ENCODE assay signal across 9 cellular contexts in the genomic region with DNA sequence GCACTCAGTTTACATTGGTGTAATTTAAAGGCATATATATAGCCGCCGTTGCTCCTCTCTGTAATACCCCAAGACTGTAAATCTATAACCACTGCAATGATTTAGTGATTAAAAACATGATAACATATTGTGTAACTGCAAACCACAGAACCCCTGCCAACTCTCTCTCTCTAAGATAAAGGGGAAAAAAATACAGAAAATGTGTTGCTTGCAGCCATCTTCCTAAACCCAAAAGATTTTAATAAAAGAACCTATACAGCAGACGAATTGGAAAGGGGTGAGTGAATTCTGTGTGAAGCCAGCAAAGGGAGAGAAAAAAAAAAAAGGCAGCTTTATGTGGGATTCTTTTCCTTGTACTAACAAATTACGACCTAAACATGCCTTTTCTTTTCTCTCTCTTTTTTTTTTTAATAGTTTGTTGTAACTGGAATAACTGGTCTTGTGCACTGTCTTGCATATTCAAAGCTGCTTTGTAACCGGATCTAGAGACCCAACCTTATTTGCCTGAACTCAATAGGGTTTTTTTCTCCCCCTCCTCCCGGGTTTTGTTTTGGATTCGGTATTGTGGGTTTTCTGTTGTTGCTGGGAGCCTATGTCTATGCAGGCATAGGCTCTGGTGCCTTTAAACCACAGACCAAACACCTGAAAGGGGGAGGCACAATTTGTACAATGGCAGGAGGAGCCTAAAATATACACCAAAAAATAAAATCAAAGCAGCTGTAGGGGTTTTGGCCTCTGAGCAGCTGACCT. TPM values are rescaled to one million over a fixed set of nuclear protein-coding genes. Genes with fewer than 3 reads are reported as not detected.
DNase-seq lines count a peak whose midpoint lies in the region; ATAC-seq and TF ChIP-seq lines count a peak whose summit lies in the region.
"Had no signal": no experiment of that assay in that cellular context is flagged by ENCODE, and none has a peak within 500 bp of the region (broad histone marks: within the 10 kb centered on the region; RNA-seq: fewer than 3 reads in every experiment).

No MANE protein-coding gene starts in this region.

- H3K9me2 ChIP-seq in GM23248 (ENCODE audit: insufficient read depth): no peaks in the 10 kb centered on the region

- TF ChIP-seq CTCF in OCI-LY3 (IDR thresholded peaks at IDR 0.05; ENCODE audit: low read depth, low read length) (no peak), epithelial cell of proximal tubule (conservative IDR thresholded peaks at IDR 0.05; ENCODE audit: low read depth, low read length) (no peak)

- H3K9me3 Mint-ChIP-seq in activated CD8-positive, alpha-beta T cell treated with anti-CD3 and anti-CD28 coated beads, Interleukin-2, amount 10 ng/mL, durations not matched to agents 7 days and 5 days (ENCODE audit: insufficient read depth): no peaks in the 10 kb centered on the region
- no peaks in the 10 kb centered on the region for H3K9me3 Mint-ChIP-seq in stimulated activated effector memory CD8-positive, alpha-beta T cell treated with anti-CD3 and anti-CD28 coated beads, Interleukin-12 subunit alpha, Interleukin-12 subunit beta, amount 100 ng/mL, for 72 hours

- no peaks in the 10 kb centered on the region for H4K20me1 ChIP-seq in GM23248 (ENCODE audit: insufficient read depth)
- peaks cover 20% of the 10 kb centered on the region for H4K20me1 ChIP-seq in OCI-LY3 (ENCODE audit: insufficient read depth, low read length)

- H3K4me2 ChIP-seq in GM23248 (ENCODE audit: unreplicated experiment) (peak overlapping the region; percentile 73), OCI-LY3 (ENCODE audit: low read length) (peak overlapping the region; percentile 75)

- H3K79me2 ChIP-seq in GM23248 (ENCODE audit: insufficient read depth) (peaks cover 89% of the 10 kb centered on the region), OCI-LY3 (ENCODE audit: low read length) (peaks cover 22% of the 10 kb centered on the region)

- peak overlapping the region; percentile 30; the same call in 1 of the 2 replicates for H3K9ac ChIP-seq in GM23248
- no peak overlapping the region; the same call in 1 of the 2 replicates for H3K9ac ChIP-seq in OCI-LY3 (ENCODE audit: low read length)

- H3K4me1 ChIP-seq in GM23248 (ENCODE audit: insufficient read depth) (peaks cover 34% of the 10 kb centered on the region), OCI-LY3 (ENCODE audit: low read length) (peaks cover 45% of the 10 kb centered on the region)

- H3F3A ChIP-seq in GM23248 (ENCODE audit: insufficient read depth): peaks cover 10% of the 10 kb centered on the region

- in situ Hi-C loops in GM23248 (cut with MboI): no loop called here

- H3K9me3 ChIP-seq in GM23248 (ENCODE audit: low read depth) (no peaks in the 10 kb centered on the region), OCI-LY3 (ENCODE audit: insufficient read depth, low read length) (no peaks in the 10 kb centered on the region)

- H3K36me3 ChIP-seq in GM23248 (ENCODE audit: low read depth): no peaks in the 10 kb centered on the region
- no peaks in the 10 kb centered on the region for H3K36me3 ChIP-seq in OCI-LY3 (replicated peaks; ENCODE audit: low read depth, low read length)

- ATAC-seq in activated CD8-positive, alpha-beta T cell treated with anti-CD3 and anti-CD28 coated beads, Interleukin-2, amount 10 ng/mL, durations not matched to agents 7 days and 5 days: no peak
- ATAC-seq in HG02763 (IDR thresholded peaks at IDR 0.05; ENCODE audit: unreplicated experiment) (no peak), GM19023 (IDR thresholded peaks at IDR 0.05; ENCODE audit: unreplicated experiment) (no peak)
- ATAC-seq in stimulated activated effector memory CD8-positive, alpha-beta T cell treated with anti-CD3 and anti-CD28 coated beads, Interleukin-12 subunit alpha, Interleukin-12 subunit beta, amount 100 ng/mL, for 72 hours: no peak

- H3K27me3 Mint-ChIP-seq in activated CD8-positive, alpha-beta T cell treated with anti-CD3 and anti-CD28 coated beads, Interleukin-2, amount 10 ng/mL, durations not matched to agents 7 days and 5 days (ENCODE audit: low read depth): peaks cover 39% of the 10 kb centered on the region

- H3K4me3 ChIP-seq in GM23248: peak overlapping the region; percentile 8; the same call in 1 of the 2 replicates
- peak overlapping the region; percentile 56 for H3K4me3 ChIP-seq in OCI-LY3 (ENCODE audit: low read length)
- H3K4me3 ChIP-seq in epithelial cell of proximal tubule (ENCODE audit: low read depth, low read length): peak overlapping the region; percentile 72
- H3K4me3 ChIP-seq: lung had no signal

- H3K27me3 ChIP-seq in GM23248 (replicated peaks; ENCODE audit: insufficient read depth) (no peaks in the 10 kb centered on the region), OCI-LY3 (ENCODE audit: low read depth, low read length) (peaks cover 21% of the 10 kb centered on the region)

- no peak overlapping the region for H3K4me3 Mint-ChIP-seq in activated CD8-positive, alpha-beta T cell treated with anti-CD3 and anti-CD28 coated beads, Interleukin-2, amount 10 ng/mL, durations not matched to agents 7 days and 5 days
- H3K4me3 Mint-ChIP-seq in stimulated activated effector memory CD8-positive, alpha-beta T cell treated with anti-CD3 and anti-CD28 coated beads, Interleukin-12 subunit alpha, Interleukin-12 subunit beta, amount 100 ng/mL, for 72 hours: no peak overlapping the region

- H2AFZ ChIP-seq in GM23248: no peak overlapping the region
- H2AFZ ChIP-seq in OCI-LY3 (ENCODE audit: low read depth, low read length): no peak overlapping the region

- POLR2A ChIA-PET in activated CD8-positive, alpha-beta T cell treated with anti-CD3 and anti-CD28 coated beads, Interleukin-2, amount 10 ng/mL, durations not matched to agents 7 days and 5 days (lab: Charles Lee): no interaction called here

- WGBS in GM23248 (ENCODE audit: low coverage in 1 of 2, low lambda C conversion rate in 2 of 2, missing lambda C conversion rate in 2 of 2), 2 experiments: 39 to 43% methylated on average over 7 of the region's 7 CpGs

- H3K27ac ChIP-seq in GM23248: peak overlapping the region; percentile 14
- no peak overlapping the region for H3K27ac ChIP-seq in OCI-LY3 (ENCODE audit: low read length)

- no peak overlapping the region for H3K27ac Mint-ChIP-seq in activated CD8-positive, alpha-beta T cell treated with anti-CD3 and anti-CD28 coated beads, Interleukin-2, amount 10 ng/mL, durations not matched to agents 7 days and 5 days
- no peak overlapping the region for H3K27ac Mint-ChIP-seq in stimulated activated effector memory CD8-positive, alpha-beta T cell treated with anti-CD3 and anti-CD28 coated beads, Interleukin-12 subunit alpha, Interleukin-12 subunit beta, amount 100 ng/mL, for 72 hours

- H3K36me3 Mint-ChIP-seq in activated CD8-positive, alpha-beta T cell treated with anti-CD3 and anti-CD28 coated beads, Interleukin-2, amount 10 ng/mL, durations not matched to agents 7 days and 5 days (ENCODE audit: low read depth): no peaks in the 10 kb centered on the region
- peaks cover 6% of the 10 kb centered on the region for H3K36me3 Mint-ChIP-seq in stimulated activated effector memory CD8-positive, alpha-beta T cell treated with anti-CD3 and anti-CD28 coated beads, Interleukin-12 subunit alpha, Interleukin-12 subunit beta, amount 100 ng/mL, for 72 hours

- H3K4me1 Mint-ChIP-seq in activated CD8-positive, alpha-beta T cell treated with anti-CD3 and anti-CD28 coated beads, Interleukin-2, amount 10 ng/mL, durations not matched to agents 7 days and 5 days (ENCODE audit: low read depth): peaks cover 32% of the 10 kb centered on the region
- peaks cover 12% of the 10 kb centered on the region for H3K4me1 Mint-ChIP-seq in stimulated activated effector memory CD8-positive, alpha-beta T cell treated with anti-CD3 and anti-CD28 coated beads, Interleukin-12 subunit alpha, Interleukin-12 subunit beta, amount 100 ng/mL, for 72 hours

- DNase-seq in GM23248: peak; percentile 58
- no peak for DNase-seq in epithelial cell of proximal tubule (ENCODE audit: low read depth)
- DNase-seq in renal cortical epithelial cell (ENCODE audit: low read depth): peak; percentile 66
- DNase-seq in activated CD8-positive, alpha-beta T cell treated with anti-CD3 and anti-CD28 coated beads, Interleukin-2, amount 10 ng/mL, durations not matched to agents 7 days and 5 days: no peak
- no peak for DNase-seq in stimulated activated effector memory CD8-positive, alpha-beta T cell treated with anti-CD3 and anti-CD28 coated beads, Interleukin-12 subunit alpha, Interleukin-12 subunit beta, amount 100 ng/mL, for 72 hours (ENCODE audit: low spot score in 2 of 2)

- CTCF ChIA-PET in activated CD8-positive, alpha-beta T cell treated with anti-CD3 and anti-CD28 coated beads, Interleukin-2, amount 10 ng/mL, durations not matched to agents 7 days and 5 days (lab: Charles Lee): interaction anchor here (0.9 kb wide), 1 partner anchor 198 kb away, joined by 3 read pairs; no protein-coding TSS in a partner anchor

RNA-seq across cellular contexts. Expression of a gene that starts 7.0 kb away (rescaled TPM):
- 2.7 and 3.9 TPM in 2 replicates for total RNA-seq in GM23248 (2014; rRNA removed; shearing (Covaris generic))
- 2.8 and 2.9 TPM in 2 replicates for polyA plus RNA-seq in GM23248 (2016; fragmentation: Nextera tagmentation; extraction: Ambion mirVana)
- total RNA-seq in epithelial cell of proximal tubule (7.2 and 9.6 TPM in 2 replicates), renal cortical epithelial cell (4.5 and 14.2 TPM in 2 replicates)
- total RNA-seq in activated CD8-positive, alpha-beta T cell treated with anti-CD3 and anti-CD28 coated beads, Interleukin-2, amount 10 ng/mL, durations not matched to agents 7 days and 5 days: 1 to 10 TPM; 2.5 to 2.9 TPM

Comparison
In these comparisons a context has a peak if more than half of its experiments do, and no peak if none do; other contexts are left out.
1. DNase-seq: peak in GM23248 (single experiment) and renal cortical epithelial cell (single experiment); none in epithelial cell of proximal tubule (single experiment), activated CD8-positive, alpha-beta T cell treated with anti-CD3 and anti-CD28 coated beads, Interleukin-2, amount 10 ng/mL, durations not matched to agents 7 days and 5 days (single experiment) and stimulated activated effector memory CD8-positive, alpha-beta T cell treated with anti-CD3 and anti-CD28 coated beads, Interleukin-12 subunit alpha, Interleukin-12 subunit beta, amount 100 ng/mL, for 72 hours (0 of 2).
2. H3K4me3 ChIP-seq: peak in every context shown above with its lines; median percentile 72 in epithelial cell of proximal tubule; 56 in OCI-LY3; 8 in GM23248.